9 cellular contexts compared by ENCODE assay signal in the genomic region with DNA sequence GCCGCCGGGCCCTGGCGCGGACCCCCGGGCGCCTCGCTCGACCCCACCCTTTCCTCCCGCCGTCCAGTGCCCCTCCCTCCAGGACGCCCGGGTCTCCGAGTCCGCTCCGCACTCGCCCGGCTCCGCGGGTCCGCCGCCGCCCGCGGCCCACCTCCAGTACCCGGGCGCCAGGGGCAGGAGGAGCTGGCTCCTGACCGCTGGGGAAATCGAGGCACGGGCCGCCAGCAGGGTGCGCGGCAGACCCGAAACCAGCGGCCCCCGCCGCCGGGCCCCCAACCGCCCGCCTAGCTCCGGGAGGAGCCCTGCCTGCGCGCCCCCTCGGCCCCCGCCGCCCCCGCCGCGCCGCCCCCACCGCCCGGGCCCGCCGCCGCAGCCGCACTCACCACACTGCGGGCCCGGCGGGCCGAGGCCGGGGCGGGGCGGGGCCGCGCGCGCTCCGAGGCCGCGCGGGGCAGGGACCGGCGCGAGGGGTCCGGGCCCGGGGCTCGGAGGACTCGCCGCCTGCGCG. TPM values are rescaled to one million over a fixed set of nuclear protein-coding genes. Genes with fewer than 3 reads are reported as not detected.
DNase-seq lines count a peak whose midpoint lies in the region; ATAC-seq and TF ChIP-seq lines count a peak whose summit lies in the region.
"Had no signal": no experiment of that assay in that cellular context is flagged by ENCODE, and none has a peak within 500 bp of the region (broad histone marks: within the 10 kb centered on the region; RNA-seq: fewer than 3 reads in every experiment).

No MANE protein-coding gene starts in this region.

- H3K56ac ChIP-seq in IMR-90 (ENCODE audit: extremely low read depth, insufficient read depth, low read length), result peak overlapping the region; percentile 41; the same call in 1 of the 2 replicates

- H3K27me3 ChIP-seq in A673 (replicated peaks; ENCODE audit: insufficient read depth, low read depth, low read length, poor library complexity) (no peaks in the 10 kb centered on the region), IMR-90 (ENCODE audit: control insufficient read depth, insufficient read depth, low read length) (no peaks in the 10 kb centered on the region), muscle layer of colon (ENCODE audit: control insufficient read depth in 1 of 2, insufficient read depth in 2 of 2, low read length in 2 of 2) (peaks cover 0 to 12% of the 10 kb centered on the region in 2 donors)

- peak overlapping the region; percentile 43; the same call in 1 of the 2 replicates for H4K91ac ChIP-seq in IMR-90 (ENCODE audit: insufficient read depth, low read depth, low read length)

- H2AK5ac ChIP-seq in IMR-90 (ENCODE audit: low read depth, low read length), result no peak overlapping the region

- peaks cover 15% of the 10 kb centered on the region for H3K9me1 ChIP-seq in IMR-90 (ENCODE audit: insufficient read depth, low read length)

- H3K18ac ChIP-seq in IMR-90 (ENCODE audit: low read depth, low read length), result no peak overlapping the region; the same call in 1 of the 2 replicates

- in situ Hi-C loops in IMR-90 (cut with MboI; ENCODE audit: low sequenced_read_pairs) (no loop called here), G401 (cut with HindIII; ENCODE audit: low sequenced_read_pairs) (no loop called here)

- TF ChIP-seq RAD21 in IMR-90 (IDR thresholded peaks at IDR 0.05; ENCODE audit: low read length), result no peak

- H3K27ac ChIP-seq in A673 (ENCODE audit: low read depth, low read length, poor library complexity, severe bottlenecking), result peak overlapping the region; percentile 92
- peak overlapping the region; percentile 79 for H3K27ac ChIP-seq in IMR-90 (ENCODE audit: insufficient read depth, low read length)
- H3K27ac ChIP-seq in caudate nucleus (ENCODE audit: low read depth, low read length), result peak overlapping the region; percentile 46
- H3K27ac ChIP-seq in muscle layer of colon (ENCODE audit: low read depth, low read length), result peak overlapping the region; percentile 97

- intact Hi-C loops in A673 (cut with micrococcal nuclease; ENCODE audit: unreplicated experiment) (no loop called here), IMR-90 (cut with micrococcal nuclease) (no loop called here)

- no TSS peak for BruUV-seq in A673 (replicated peaks; lab: Mats Ljungman, UMichigan)
- BruUV-seq in IMR-90 (replicated peaks; lab: Mats Ljungman, UMichigan), result no TSS peak

- peak overlapping the region; percentile 99 for H2AK9ac ChIP-seq in IMR-90 (replicated peaks; ENCODE audit: low read depth, low read length, poor library complexity)

- DNase-seq in A673 (ENCODE audit: low spot score) (no peak), IMR-90 (no peak), caudate nucleus (lab: John Stamatoyannopoulos, UW) (peak in 1 of 61 donors; percentile 65), mesenteric fat pad (ENCODE audit: low spot score) (no peak), G401 (ENCODE audit: low spot score) (no peak), T-helper 9 cell (no peak)

- peak overlapping the region; percentile 92 for H2AFZ ChIP-seq in IMR-90 (replicated peaks; ENCODE audit: low read length, poor library complexity)

- peak overlapping the region; percentile 71 for H2BK5ac ChIP-seq in IMR-90 (ENCODE audit: low read depth, low read length, poor library complexity, severe bottlenecking)

- TF ChIP-seq CTCF in A673 (conservative IDR thresholded peaks at IDR 0.05; ENCODE audit: low read depth, low read length) (no peak), IMR-90 (conservative IDR thresholded peaks at IDR 0.05; ENCODE audit: low read depth, low read length) (no peak)

- no peak overlapping the region for H4K5ac ChIP-seq in IMR-90 (ENCODE audit: low read depth, low read length)

- 0% methylated on average over 14 of the region's 80 CpGs; no CpG with 5 or more reads in 1 of the 2 experiments for WGBS in IMR-90 (ENCODE audit: extremely low coverage in 2 of 2, insufficient read length in 1 of 2), 2 experiments

- no peak overlapping the region; a peak in 1 of 4 replicates for H4K8ac ChIP-seq in IMR-90 (ENCODE audit: low read depth in 2 of 2, low read length in 2 of 2)

- no peak overlapping the region; the same call in 1 of the 2 replicates for H3K14ac ChIP-seq in IMR-90 (replicated peaks; ENCODE audit: low read depth, low read length)

- H3K4ac ChIP-seq in IMR-90 (ENCODE audit: low read depth, low read length), result peak overlapping the region; percentile 77

- dilution Hi-C loops in IMR-90 (cut with HindIII; ENCODE audit: low sequenced_read_pairs, unreplicated experiment), result no loop called here

- H2BK120ac ChIP-seq in IMR-90 (ENCODE audit: low read depth, low read length), result 0 out of 2 replicates have a peak overlapping the region, but pooled peaks have one; percentile 1

- H3K36me3 ChIP-seq in A673 (ENCODE audit: insufficient read depth, low read length, poor library complexity, severe bottlenecking) (peaks cover 2% of the 10 kb centered on the region), IMR-90 (ENCODE audit: control insufficient read depth, insufficient read depth, low read length) (peaks cover 4% of the 10 kb centered on the region; the same call in 1 of the 2 replicates), muscle layer of colon (ENCODE audit: insufficient read depth, low read length) (peaks cover 2% of the 10 kb centered on the region)

- H3K4me3 ChIP-seq in A673 (ENCODE audit: low read depth, low read length, poor library complexity, severe bottlenecking), result peak overlapping the region; percentile 94
- H3K4me3 ChIP-seq in IMR-90 (ENCODE audit: insufficient read depth, low read depth, low read length), result peak overlapping the region; percentile 65
- H3K4me3 ChIP-seq in muscle layer of colon (ENCODE audit: low read depth in 1 of 2, low read length in 2 of 2), result peak overlapping the region; percentile 80 to 96

- H3K79me1 ChIP-seq in IMR-90 (ENCODE audit: low read depth in 1 of 2, low read length in 2 of 2), result peaks cover 17 to 50% of the 10 kb centered on the region in 2 experiments; a peak in 3 of 4 replicates

- H2BK20ac ChIP-seq in IMR-90 (ENCODE audit: low read depth, low read length), result no peak overlapping the region

- ATAC-seq in IMR-90 (ENCODE audit: low read depth), result peak; percentile 2

- H4K20me1 ChIP-seq in IMR-90 (ENCODE audit: insufficient read depth, low read length), result peaks cover 45% of the 10 kb centered on the region

- H3K9me3 ChIP-seq in A673 (ENCODE audit: low read depth, low read length, poor library complexity, severe bottlenecking), result no peaks in the 10 kb centered on the region
- no peaks in the 10 kb centered on the region for H3K9me3 ChIP-seq in IMR-90 (ENCODE audit: control insufficient read depth, insufficient read depth, low read length)
- H3K9me3 ChIP-seq in muscle layer of colon (ENCODE audit: low read length), result no peaks in the 10 kb centered on the region

- TF ChIP-seq POLR2A in GM19099 (IDR thresholded peaks at IDR 0.05; ENCODE audit: extremely low read depth, insufficient read length, low read depth) (peak; percentile 35), IMR-90 (IDR thresholded peaks at IDR 0.05; ENCODE audit: low read depth, low read length) (no peak)

- no peak overlapping the region for H3K23ac ChIP-seq in IMR-90 (ENCODE audit: low read depth, low read length)

- no peak overlapping the region for H3K4me2 ChIP-seq in IMR-90 (ENCODE audit: low read depth, low read length)

- H2BK15ac ChIP-seq in IMR-90 (ENCODE audit: low read depth, low read length), result no peak overlapping the region

- H3K9ac ChIP-seq in IMR-90 (ENCODE audit: low read depth, low read length) (peak overlapping the region; percentile 62), muscle layer of colon (ENCODE audit: low read length) (peak overlapping the region; percentile 58)

- POLR2A ChIA-PET in A673 (lab: Charles Lee; ENCODE audit: low non-redundant PET), result interaction anchor here (0.7 kb wide), 1 partner anchor 217 kb away, joined by 16 read pairs; no protein-coding TSS in a partner anchor
- POLR2A ChIA-PET in IMR-90 (lab: Charles Lee; ENCODE audit: unreplicated experiment), result no interaction called here

- H3K4me1 ChIP-seq in A673 (ENCODE audit: insufficient read depth, low read length, poor library complexity, severe bottlenecking) (peaks cover 38% of the 10 kb centered on the region), IMR-90 (ENCODE audit: control insufficient read depth, insufficient read depth, low read length) (peaks cover 30% of the 10 kb centered on the region), muscle layer of colon (ENCODE audit: insufficient read depth, low read length) (peaks cover 39% of the 10 kb centered on the region)

- CTCF ChIA-PET in A673 (lab: Charles Lee) (interaction anchor here (0.5 to 1.0 kb wide), 2 partner anchors 32 to 217 kb away, joined by 3 read pairs; no protein-coding TSS in a partner anchor), IMR-90 (lab: Yijun Ruan, JAX) (no interaction called here)

RNA-seq across cellular contexts. Expression of a gene that starts 0.3 kb away (rescaled TPM):
- total RNA-seq in A673 (2021) (46.7 and 49.7 TPM in 2 replicates), IMR-90 (2012; rRNA removed) (6.1 and 6.4 TPM in 2 replicates), mesenteric fat pad (29.7 TPM)
- 14.3 and 15.4 TPM in 2 replicates for polyA plus RNA-seq in IMR-90 (2012; rRNA removed)
- 12.4 and 15.1 TPM in 2 replicates for polyA plus RNA-seq in IMR-90 (2012; cell fraction: cytosol; rRNA removed)
- polyA plus RNA-seq in IMR-90 (2012; cell fraction: nucleus; rRNA removed; ENCODE audit: low replicate concordance), result 82.7 and 90.6 TPM in 2 replicates
- 14.5 and 15.6 TPM in 2 replicates for total RNA-seq in G401 (2014; rRNA removed; shearing (Covaris generic))

RNA-seq across cellular contexts. Expression of a gene that starts 9.2 kb away (rescaled TPM):
- total RNA-seq in A673 (2021) (34.8 and 36.6 TPM in 2 replicates), IMR-90 (2012; rRNA removed) (13.9 and 14.5 TPM in 2 replicates), mesenteric fat pad (16.9 TPM)
- 19.8 and 20.5 TPM in 2 replicates for polyA plus RNA-seq in IMR-90 (2012; rRNA removed)
- polyA plus RNA-seq in IMR-90 (2012; cell fraction: cytosol; rRNA removed), result 8.3 and 10.9 TPM in 2 replicates
- 74.8 and 246 TPM in 2 replicates for polyA plus RNA-seq in IMR-90 (2012; cell fraction: nucleus; rRNA removed; ENCODE audit: low replicate concordance)
- total RNA-seq in G401 (2014; rRNA removed; shearing (Covaris generic)), result 15.4 and 17.6 TPM in 2 replicates

RNA-seq across cellular contexts. Expression of a gene that starts 9.9 kb away (rescaled TPM):
- total RNA-seq in A673 (2021) (75.5 and 108 TPM in 2 replicates), IMR-90 (2012; rRNA removed) (95.0 and 115 TPM in 2 replicates), mesenteric fat pad (9.5 TPM)
- 177 and 181 TPM in 2 replicates for polyA plus RNA-seq in IMR-90 (2012; rRNA removed)
- polyA plus RNA-seq in IMR-90 (2012; cell fraction: cytosol; rRNA removed), result 73.1 and 242 TPM in 2 replicates
- 94.9 and 231 TPM in 2 replicates for polyA plus RNA-seq in IMR-90 (2012; cell fraction: nucleus; rRNA removed; ENCODE audit: low replicate concordance)
- total RNA-seq in G401 (2014; rRNA removed; shearing (Covaris generic)), result 112 and 119 TPM in 2 replicates

RNA-seq across cellular contexts. Expression of a gene that starts 16.0 kb away (rescaled TPM):
- total RNA-seq in A673 (2021) (55.4 and 58.3 TPM in 2 replicates), IMR-90 (2012; rRNA removed) (31.9 and 37.3 TPM in 2 replicates), mesenteric fat pad (33.9 TPM)
- 38.5 and 43.0 TPM in 2 replicates for polyA plus RNA-seq in IMR-90 (2012; rRNA removed)
- 21.7 and 31.1 TPM in 2 replicates for polyA plus RNA-seq in IMR-90 (2012; cell fraction: cytosol; rRNA removed)
- polyA plus RNA-seq in IMR-90 (2012; cell fraction: nucleus; rRNA removed; ENCODE audit: low replicate concordance), result 47.8 and 104 TPM in 2 replicates
- total RNA-seq in G401 (2014; rRNA removed; shearing (Covaris generic)), result 41.8 and 60.0 TPM in 2 replicates

RNA-seq across cellular contexts. Expression of a gene that starts 19.8 kb away (rescaled TPM):
- total RNA-seq in A673 (2021) (not detected in 2 replicates), IMR-90 (2012; rRNA removed) (not detected in 2 replicates), mesenteric fat pad (not detected)
- polyA plus RNA-seq in IMR-90 (2012; rRNA removed), result not detected in 2 replicates
- polyA plus RNA-seq in IMR-90 (2012; cell fraction: cytosol; rRNA removed), result not detected in 2 replicates
- polyA plus RNA-seq in IMR-90 (2012; cell fraction: nucleus; rRNA removed; ENCODE audit: low replicate concordance), result not detected in 2 replicates
- not detected in 2 replicates for total RNA-seq in G401 (2014; rRNA removed; shearing (Covaris generic))
- total RNA-seq: pulmonary artery endothelial cell had no signal

Comparison
In these comparisons a context has a peak if more than half of its experiments do, and no peak if none do; other contexts are left out.
1. H3K27ac ChIP-seq: peak in every context shown above with its lines; median percentile 97 in muscle layer of colon; 92 in A673; 79 in IMR-90; 46 in caudate nucleus.